18 cellular contexts compared by ENCODE assay signal in genomic region chr7:156494960-156495359, GRCh38.
"Had no signal": no experiment of that assay in that cellular context is flagged by ENCODE, and none has a peak within 500 bp of the region (broad histone marks: within the 10 kb centered on the region; RNA-seq: fewer than 3 reads in every experiment).

No MANE protein-coding gene starts in this region.

- ATAC-seq: left colon; left ventricle myocardium superior; naive thymus-derived CD4-positive, alpha-beta T cell; sciatic nerve; stimulated activated naive B cell treated with anti-CD40 and anti-IgM and Interleukin-4, amounts not matched to agents 10 μg/mL and 1 μg/mL and 100 μg/mL, for 72 hours; stimulated activated naive CD8-positive, alpha-beta T cell treated with anti-CD3 and anti-CD28 coated beads, Interleukin-15, amount 100 ng/mL, for 72 hours; upper lobe of right lung had no signal

- DNase-seq: dermis blood vessel endothelial cell; effector CD4-positive, alpha-beta T cell; endodermal cell; erythroblast; foreskin melanocyte; hippocampal formation; left colon; left ventricle myocardium superior; mesendoderm; naive thymus-derived CD4-positive, alpha-beta T cell; nephron progenitor cell; stimulated activated CD4-positive, alpha-beta T cell treated with anti-CD3 and anti-CD28 coated beads, Interleukin-2, amount 100 ng/mL, for 24 hours; stimulated activated CD4-positive, alpha-beta T cell treated with anti-CD3 and anti-CD28 coated beads, Interleukin-4, amount 100 ng/mL, for 4 hours; stimulated activated naive B cell treated with anti-CD40 and anti-IgM and Interleukin-4, amounts not matched to agents 10 μg/mL and 1 μg/mL and 100 μg/mL, for 72 hours; stimulated activated naive CD8-positive, alpha-beta T cell treated with anti-CD3 and anti-CD28 coated beads, Interleukin-15, amount 100 ng/mL, for 72 hours; testis; upper lobe of right lung had no signal
